In the genomic region with DNA sequence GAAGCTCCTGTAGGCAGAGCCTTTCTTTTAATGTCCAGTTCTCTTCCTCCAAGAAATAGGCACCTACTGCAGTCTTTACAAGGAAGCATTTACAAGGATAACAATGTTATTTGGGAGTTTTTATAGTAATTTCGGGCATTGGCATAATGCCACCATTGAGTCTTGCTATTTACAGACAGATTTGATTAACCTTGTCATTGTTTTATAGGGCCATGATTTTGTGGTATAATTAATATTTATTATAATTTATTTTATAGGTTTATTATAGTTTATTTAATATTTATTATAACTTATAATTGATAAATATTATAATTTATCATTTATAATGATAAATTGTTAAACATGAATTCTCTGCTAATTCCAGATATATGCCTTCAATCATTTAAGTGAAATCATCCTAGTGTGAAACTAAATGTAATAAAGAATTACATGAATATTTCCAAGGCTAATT, we compare ENCODE assay signal across 1 cellular context.
TF ChIP-seq lines count a peak whose summit lies in the region.

No MANE protein-coding gene starts in this region.

TF ChIP-seq in HepG2, 621 proteins besides CTCF, POLR2A, EP300 and RAD21 (continues in another document):
- TF ChIP-seq, protein P1, sequence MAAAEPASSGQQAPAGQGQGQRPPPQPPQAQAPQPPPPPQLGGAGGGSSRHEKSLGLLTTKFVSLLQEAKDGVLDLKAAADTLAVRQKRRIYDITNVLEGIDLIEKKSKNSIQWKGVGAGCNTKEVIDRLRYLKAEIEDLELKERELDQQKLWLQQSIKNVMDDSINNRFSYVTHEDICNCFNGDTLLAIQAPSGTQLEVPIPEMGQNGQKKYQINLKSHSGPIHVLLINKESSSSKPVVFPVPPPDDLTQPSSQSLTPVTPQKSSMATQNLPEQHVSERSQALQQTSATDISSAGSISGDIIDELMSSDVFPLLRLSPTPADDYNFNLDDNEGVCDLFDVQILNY (CRISPR knock-in tag; conservative IDR thresholded peaks at IDR 0.05): no peak
- TF ChIP-seq, protein P2, sequence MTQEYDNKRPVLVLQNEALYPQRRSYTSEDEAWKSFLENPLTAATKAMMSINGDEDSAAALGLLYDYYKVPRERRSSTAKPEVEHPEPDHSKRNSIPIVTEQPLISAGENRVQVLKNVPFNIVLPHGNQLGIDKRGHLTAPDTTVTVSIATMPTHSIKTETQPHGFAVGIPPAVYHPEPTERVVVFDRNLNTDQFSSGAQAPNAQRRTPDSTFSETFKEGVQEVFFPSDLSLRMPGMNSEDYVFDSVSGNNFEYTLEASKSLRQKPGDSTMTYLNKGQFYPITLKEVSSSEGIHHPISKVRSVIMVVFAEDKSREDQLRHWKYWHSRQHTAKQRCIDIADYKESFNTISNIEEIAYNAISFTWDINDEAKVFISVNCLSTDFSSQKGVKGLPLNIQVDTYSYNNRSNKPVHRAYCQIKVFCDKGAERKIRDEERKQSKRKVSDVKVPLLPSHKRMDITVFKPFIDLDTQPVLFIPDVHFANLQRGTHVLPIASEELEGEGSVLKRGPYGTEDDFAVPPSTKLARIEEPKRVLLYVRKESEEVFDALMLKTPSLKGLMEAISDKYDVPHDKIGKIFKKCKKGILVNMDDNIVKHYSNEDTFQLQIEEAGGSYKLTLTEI (CRISPR knock-in tag; conservative IDR thresholded peaks at IDR 0.05): no peak
- TF ChIP-seq, protein P3, sequence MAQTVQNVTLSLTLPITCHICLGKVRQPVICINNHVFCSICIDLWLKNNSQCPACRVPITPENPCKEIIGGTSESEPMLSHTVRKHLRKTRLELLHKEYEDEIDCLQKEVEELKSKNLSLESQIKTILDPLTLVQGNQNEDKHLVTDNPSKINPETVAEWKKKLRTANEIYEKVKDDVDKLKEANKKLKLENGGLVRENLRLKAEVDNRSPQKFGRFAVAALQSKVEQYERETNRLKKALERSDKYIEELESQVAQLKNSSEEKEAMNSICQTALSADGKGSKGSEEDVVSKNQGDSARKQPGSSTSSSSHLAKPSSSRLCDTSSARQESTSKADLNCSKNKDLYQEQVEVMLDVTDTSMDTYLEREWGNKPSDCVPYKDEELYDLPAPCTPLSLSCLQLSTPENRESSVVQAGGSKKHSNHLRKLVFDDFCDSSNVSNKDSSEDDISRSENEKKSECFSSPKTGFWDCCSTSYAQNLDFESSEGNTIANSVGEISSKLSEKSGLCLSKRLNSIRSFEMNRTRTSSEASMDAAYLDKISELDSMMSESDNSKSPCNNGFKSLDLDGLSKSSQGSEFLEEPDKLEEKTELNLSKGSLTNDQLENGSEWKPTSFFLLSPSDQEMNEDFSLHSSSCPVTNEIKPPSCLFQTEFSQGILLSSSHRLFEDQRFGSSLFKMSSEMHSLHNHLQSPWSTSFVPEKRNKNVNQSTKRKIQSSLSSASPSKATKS (CRISPR knock-in tag; IDR thresholded peaks at IDR 0.05): no peak
- TF ChIP-seq ZFP1 (CRISPR knock-in tag; IDR thresholded peaks at IDR 0.05): no peak
- TF ChIP-seq SKI (IDR thresholded peaks at IDR 0.05; ENCODE audit: partially characterized antibody): no peak
- 0 out of 2 replicates have a peak, but pooled peaks have one; percentile 1 for TF ChIP-seq ZNF547 (CRISPR knock-in tag; IDR thresholded peaks at IDR 0.05)
- 0 out of 2 replicates have a peak, but pooled peaks have one; percentile 1 for TF ChIP-seq SMAD1 (CRISPR knock-in tag; IDR thresholded peaks at IDR 0.05; ENCODE audit: borderline replicate concordance, low read depth)
- TF ChIP-seq, protein P4, sequence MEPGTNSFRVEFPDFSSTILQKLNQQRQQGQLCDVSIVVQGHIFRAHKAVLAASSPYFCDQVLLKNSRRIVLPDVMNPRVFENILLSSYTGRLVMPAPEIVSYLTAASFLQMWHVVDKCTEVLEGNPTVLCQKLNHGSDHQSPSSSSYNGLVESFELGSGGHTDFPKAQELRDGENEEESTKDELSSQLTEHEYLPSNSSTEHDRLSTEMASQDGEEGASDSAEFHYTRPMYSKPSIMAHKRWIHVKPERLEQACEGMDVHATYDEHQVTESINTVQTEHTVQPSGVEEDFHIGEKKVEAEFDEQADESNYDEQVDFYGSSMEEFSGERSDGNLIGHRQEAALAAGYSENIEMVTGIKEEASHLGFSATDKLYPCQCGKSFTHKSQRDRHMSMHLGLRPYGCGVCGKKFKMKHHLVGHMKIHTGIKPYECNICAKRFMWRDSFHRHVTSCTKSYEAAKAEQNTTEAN (CRISPR knock-in tag; conservative IDR thresholded peaks at IDR 0.05): no peak
- no peak for TF ChIP-seq ZNF251 (CRISPR knock-in tag; IDR thresholded peaks at IDR 0.05)
- no peak for TF ChIP-seq MED13 (CRISPR knock-in tag; IDR thresholded peaks at IDR 0.05)
- TF ChIP-seq ZSCAN22 (CRISPR knock-in tag; IDR thresholded peaks at IDR 0.05): no peak
- no peak for TF ChIP-seq ZKSCAN5 (CRISPR knock-in tag; IDR thresholded peaks at IDR 0.05)
- TF ChIP-seq KLF11 (CRISPR knock-in tag; IDR thresholded peaks at IDR 0.05): no peak
- TF ChIP-seq KDM6A (CRISPR knock-in tag; IDR thresholded peaks at IDR 0.05; ENCODE audit: low read depth): no peak
- no peak for TF ChIP-seq ZBTB42 (CRISPR knock-in tag; IDR thresholded peaks at IDR 0.05)
- TF ChIP-seq, protein P5, sequence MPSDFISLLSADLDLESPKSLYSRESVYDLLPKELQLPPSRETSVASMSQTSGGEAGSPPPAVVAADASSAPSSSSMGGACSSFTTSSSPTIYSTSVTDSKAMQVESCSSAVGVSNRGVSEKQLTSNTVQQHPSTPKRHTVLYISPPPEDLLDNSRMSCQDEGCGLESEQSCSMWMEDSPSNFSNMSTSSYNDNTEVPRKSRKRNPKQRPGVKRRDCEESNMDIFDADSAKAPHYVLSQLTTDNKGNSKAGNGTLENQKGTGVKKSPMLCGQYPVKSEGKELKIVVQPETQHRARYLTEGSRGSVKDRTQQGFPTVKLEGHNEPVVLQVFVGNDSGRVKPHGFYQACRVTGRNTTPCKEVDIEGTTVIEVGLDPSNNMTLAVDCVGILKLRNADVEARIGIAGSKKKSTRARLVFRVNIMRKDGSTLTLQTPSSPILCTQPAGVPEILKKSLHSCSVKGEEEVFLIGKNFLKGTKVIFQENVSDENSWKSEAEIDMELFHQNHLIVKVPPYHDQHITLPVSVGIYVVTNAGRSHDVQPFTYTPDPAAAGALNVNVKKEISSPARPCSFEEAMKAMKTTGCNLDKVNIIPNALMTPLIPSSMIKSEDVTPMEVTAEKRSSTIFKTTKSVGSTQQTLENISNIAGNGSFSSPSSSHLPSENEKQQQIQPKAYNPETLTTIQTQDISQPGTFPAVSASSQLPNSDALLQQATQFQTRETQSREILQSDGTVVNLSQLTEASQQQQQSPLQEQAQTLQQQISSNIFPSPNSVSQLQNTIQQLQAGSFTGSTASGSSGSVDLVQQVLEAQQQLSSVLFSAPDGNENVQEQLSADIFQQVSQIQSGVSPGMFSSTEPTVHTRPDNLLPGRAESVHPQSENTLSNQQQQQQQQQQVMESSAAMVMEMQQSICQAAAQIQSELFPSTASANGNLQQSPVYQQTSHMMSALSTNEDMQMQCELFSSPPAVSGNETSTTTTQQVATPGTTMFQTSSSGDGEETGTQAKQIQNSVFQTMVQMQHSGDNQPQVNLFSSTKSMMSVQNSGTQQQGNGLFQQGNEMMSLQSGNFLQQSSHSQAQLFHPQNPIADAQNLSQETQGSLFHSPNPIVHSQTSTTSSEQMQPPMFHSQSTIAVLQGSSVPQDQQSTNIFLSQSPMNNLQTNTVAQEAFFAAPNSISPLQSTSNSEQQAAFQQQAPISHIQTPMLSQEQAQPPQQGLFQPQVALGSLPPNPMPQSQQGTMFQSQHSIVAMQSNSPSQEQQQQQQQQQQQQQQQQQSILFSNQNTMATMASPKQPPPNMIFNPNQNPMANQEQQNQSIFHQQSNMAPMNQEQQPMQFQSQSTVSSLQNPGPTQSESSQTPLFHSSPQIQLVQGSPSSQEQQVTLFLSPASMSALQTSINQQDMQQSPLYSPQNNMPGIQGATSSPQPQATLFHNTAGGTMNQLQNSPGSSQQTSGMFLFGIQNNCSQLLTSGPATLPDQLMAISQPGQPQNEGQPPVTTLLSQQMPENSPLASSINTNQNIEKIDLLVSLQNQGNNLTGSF (CRISPR knock-in tag; IDR thresholded peaks at IDR 0.05): no peak
- no peak for TF ChIP-seq SIX4 (CRISPR knock-in tag; IDR thresholded peaks at IDR 0.05)
- TF ChIP-seq, protein P6, sequence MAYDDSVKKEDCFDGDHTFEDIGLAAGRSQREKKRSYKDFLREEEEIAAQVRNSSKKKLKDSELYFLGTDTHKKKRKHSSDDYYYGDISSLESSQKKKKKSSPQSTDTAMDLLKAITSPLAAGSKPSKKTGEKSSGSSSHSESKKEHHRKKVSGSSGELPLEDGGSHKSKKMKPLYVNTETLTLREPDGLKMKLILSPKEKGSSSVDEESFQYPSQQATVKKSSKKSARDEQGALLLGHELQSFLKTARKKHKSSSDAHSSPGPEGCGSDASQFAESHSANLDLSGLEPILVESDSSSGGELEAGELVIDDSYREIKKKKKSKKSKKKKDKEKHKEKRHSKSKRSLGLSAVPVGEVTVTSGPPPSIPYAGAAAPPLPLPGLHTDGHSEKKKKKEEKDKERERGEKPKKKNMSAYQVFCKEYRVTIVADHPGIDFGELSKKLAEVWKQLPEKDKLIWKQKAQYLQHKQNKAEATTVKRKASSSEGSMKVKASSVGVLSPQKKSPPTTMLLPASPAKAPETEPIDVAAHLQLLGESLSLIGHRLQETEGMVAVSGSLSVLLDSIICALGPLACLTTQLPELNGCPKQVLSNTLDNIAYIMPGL (CRISPR knock-in tag; IDR thresholded peaks at IDR 0.05; ENCODE audit: borderline replicate concordance in 1 of 2, low read depth in 1 of 2): no peak
- TF ChIP-seq ZNF572 (CRISPR knock-in tag; IDR thresholded peaks at IDR 0.05): no peak
- TF ChIP-seq, protein P7, sequence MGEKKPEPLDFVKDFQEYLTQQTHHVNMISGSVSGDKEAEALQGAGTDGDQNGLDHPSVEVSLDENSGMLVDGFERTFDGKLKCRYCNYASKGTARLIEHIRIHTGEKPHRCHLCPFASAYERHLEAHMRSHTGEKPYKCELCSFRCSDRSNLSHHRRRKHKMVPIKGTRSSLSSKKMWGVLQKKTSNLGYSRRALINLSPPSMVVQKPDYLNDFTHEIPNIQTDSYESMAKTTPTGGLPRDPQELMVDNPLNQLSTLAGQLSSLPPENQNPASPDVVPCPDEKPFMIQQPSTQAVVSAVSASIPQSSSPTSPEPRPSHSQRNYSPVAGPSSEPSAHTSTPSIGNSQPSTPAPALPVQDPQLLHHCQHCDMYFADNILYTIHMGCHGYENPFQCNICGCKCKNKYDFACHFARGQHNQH (CRISPR knock-in tag; IDR thresholded peaks at IDR 0.05): no peak
- TF ChIP-seq, protein P8, sequence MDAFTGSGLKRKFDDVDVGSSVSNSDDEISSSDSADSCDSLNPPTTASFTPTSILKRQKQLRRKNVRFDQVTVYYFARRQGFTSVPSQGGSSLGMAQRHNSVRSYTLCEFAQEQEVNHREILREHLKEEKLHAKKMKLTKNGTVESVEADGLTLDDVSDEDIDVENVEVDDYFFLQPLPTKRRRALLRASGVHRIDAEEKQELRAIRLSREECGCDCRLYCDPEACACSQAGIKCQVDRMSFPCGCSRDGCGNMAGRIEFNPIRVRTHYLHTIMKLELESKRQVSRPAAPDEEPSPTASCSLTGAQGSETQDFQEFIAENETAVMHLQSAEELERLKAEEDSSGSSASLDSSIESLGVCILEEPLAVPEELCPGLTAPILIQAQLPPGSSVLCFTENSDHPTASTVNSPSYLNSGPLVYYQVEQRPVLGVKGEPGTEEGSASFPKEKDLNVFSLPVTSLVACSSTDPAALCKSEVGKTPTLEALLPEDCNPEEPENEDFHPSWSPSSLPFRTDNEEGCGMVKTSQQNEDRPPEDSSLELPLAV (CRISPR knock-in tag; conservative IDR thresholded peaks at IDR 0.05; ENCODE audit: low read depth): no peak
- no peak for TF ChIP-seq KLF16 (CRISPR knock-in tag; IDR thresholded peaks at IDR 0.05)
- TF ChIP-seq ZNF446 (CRISPR knock-in tag; IDR thresholded peaks at IDR 0.05): no peak
- no peak for TF ChIP-seq ZNF567 (CRISPR knock-in tag; IDR thresholded peaks at IDR 0.05; ENCODE audit: borderline replicate concordance)
- TF ChIP-seq, protein P9, sequence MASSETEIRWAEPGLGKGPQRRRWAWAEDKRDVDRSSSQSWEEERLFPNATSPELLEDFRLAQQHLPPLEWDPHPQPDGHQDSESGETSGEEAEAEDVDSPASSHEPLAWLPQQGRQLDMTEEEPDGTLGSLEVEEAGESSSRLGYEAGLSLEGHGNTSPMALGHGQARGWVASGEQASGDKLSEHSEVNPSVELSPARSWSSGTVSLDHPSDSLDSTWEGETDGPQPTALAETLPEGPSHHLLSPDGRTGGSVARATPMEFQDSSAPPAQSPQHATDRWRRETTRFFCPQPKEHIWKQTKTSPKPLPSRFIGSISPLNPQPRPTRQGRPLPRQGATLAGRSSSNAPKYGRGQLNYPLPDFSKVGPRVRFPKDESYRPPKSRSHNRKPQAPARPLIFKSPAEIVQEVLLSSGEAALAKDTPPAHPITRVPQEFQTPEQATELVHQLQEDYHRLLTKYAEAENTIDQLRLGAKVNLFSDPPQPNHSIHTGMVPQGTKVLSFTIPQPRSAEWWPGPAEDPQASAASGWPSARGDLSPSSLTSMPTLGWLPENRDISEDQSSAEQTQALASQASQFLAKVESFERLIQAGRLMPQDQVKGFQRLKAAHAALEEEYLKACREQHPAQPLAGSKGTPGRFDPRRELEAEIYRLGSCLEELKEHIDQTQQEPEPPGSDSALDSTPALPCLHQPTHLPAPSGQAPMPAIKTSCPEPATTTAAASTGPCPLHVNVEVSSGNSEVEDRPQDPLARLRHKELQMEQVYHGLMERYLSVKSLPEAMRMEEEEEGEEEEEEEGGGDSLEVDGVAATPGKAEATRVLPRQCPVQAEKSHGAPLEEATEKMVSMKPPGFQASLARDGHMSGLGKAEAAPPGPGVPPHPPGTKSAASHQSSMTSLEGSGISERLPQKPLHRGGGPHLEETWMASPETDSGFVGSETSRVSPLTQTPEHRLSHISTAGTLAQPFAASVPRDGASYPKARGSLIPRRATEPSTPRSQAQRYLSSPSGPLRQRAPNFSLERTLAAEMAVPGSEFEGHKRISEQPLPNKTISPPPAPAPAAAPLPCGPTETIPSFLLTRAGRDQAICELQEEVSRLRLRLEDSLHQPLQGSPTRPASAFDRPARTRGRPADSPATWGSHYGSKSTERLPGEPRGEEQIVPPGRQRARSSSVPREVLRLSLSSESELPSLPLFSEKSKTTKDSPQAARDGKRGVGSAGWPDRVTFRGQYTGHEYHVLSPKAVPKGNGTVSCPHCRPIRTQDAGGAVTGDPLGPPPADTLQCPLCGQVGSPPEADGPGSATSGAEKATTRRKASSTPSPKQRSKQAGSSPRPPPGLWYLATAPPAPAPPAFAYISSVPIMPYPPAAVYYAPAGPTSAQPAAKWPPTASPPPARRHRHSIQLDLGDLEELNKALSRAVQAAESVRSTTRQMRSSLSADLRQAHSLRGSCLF (CRISPR knock-in tag; IDR thresholded peaks at IDR 0.05; ENCODE audit: borderline replicate concordance): no peak
- TF ChIP-seq SRSF1 (optimal IDR thresholded peaks at IDR 0.05; ENCODE audit: low read depth, low read length): no peak
- no peak for TF ChIP-seq ZSCAN31 (CRISPR knock-in tag; IDR thresholded peaks at IDR 0.05; ENCODE audit: low read depth)
